ENCODE assay signal across 8 cellular contexts in genomic region chr5:179550511-179551342, GRCh38. TPM values are rescaled to one million over a fixed set of nuclear protein-coding genes. Genes with fewer than 3 reads are reported as not detected.
DNase-seq lines count a peak whose midpoint lies in the region; ATAC-seq and TF ChIP-seq lines count a peak whose summit lies in the region.

Gene RUFY1, plus strand, starts transcription at chr5:179550554. Its CDS starts 16 bp downstream, at chr5:179550570.

- peak within 1 kb of the TSS; percentile 97 for H3K27ac ChIP-seq in layer of hippocampus (ENCODE audit: low read depth, low read length)

- H3K27ac Mint-ChIP-seq in chondrocyte (ENCODE audit: unreplicated experiment): peak within 1 kb of the TSS; percentile 99

- ATAC-seq in GM18508 (IDR thresholded peaks at IDR 0.05; ENCODE audit: insufficient read depth, unreplicated experiment) (peak; percentile 51), HG02973 (IDR thresholded peaks at IDR 0.05; ENCODE audit: unreplicated experiment) (peak; percentile 76)

- H3K4me3 Mint-ChIP-seq in chondrocyte (ENCODE audit: unreplicated experiment): peak within 1 kb of the TSS; percentile 94

- H3K4me1 Mint-ChIP-seq in chondrocyte (ENCODE audit: low read depth): peaks cover 45% of the 10 kb centered on the region

- peak; percentile 70 for DNase-seq in A172 (ENCODE audit: low spot score)
- DNase-seq in NCI-H2227 (lab: John Stamatoyannopoulos, UW; ENCODE audit: unreplicated experiment): peak; percentile 83
- peak; percentile 74 for DNase-seq in activated CD4-positive, alpha-beta T cell treated with anti-CD3 and anti-CD28 coated beads for 1 hour
- no peak for DNase-seq in chondrocyte (ENCODE audit: low spot score)
- DNase-seq in stimulated activated CD4-positive, alpha-beta T cell treated with anti-CD3 and anti-CD28 coated beads, Interleukin-1b, Interleukin-23, amount 100 ng/mL, for 24 hours (ENCODE audit: low read depth in 4 of 4, low spot score in 1 of 4): peak; percentile 59 to 75 (median 68)

- no peaks in the 10 kb centered on the region for H3K36me3 Mint-ChIP-seq in chondrocyte (ENCODE audit: low read depth)

- H3K27me3 Mint-ChIP-seq in chondrocyte (ENCODE audit: low read depth): no peaks in the 10 kb centered on the region

- H3K27me3 ChIP-seq in layer of hippocampus (ENCODE audit: control insufficient read depth, insufficient read depth, low read length): no peaks in the 10 kb centered on the region

- H3K9me3 Mint-ChIP-seq in chondrocyte (ENCODE audit: low read depth): no peaks in the 10 kb centered on the region

- TF ChIP-seq CTCF in chondrocyte (IDR thresholded peaks at IDR 0.05): no peak

RNA-seq across cellular contexts. Expression of gene RUFY1, which starts in this region (rescaled TPM):
- total RNA-seq in A172 (2014; rRNA removed; shearing (Covaris generic)): 97.0 and 124 TPM in 2 replicates
- total RNA-seq in chondrocyte: 34.4 to 43.1 TPM (median 36.9 TPM) in 3 replicates
